In the genomic region with DNA sequence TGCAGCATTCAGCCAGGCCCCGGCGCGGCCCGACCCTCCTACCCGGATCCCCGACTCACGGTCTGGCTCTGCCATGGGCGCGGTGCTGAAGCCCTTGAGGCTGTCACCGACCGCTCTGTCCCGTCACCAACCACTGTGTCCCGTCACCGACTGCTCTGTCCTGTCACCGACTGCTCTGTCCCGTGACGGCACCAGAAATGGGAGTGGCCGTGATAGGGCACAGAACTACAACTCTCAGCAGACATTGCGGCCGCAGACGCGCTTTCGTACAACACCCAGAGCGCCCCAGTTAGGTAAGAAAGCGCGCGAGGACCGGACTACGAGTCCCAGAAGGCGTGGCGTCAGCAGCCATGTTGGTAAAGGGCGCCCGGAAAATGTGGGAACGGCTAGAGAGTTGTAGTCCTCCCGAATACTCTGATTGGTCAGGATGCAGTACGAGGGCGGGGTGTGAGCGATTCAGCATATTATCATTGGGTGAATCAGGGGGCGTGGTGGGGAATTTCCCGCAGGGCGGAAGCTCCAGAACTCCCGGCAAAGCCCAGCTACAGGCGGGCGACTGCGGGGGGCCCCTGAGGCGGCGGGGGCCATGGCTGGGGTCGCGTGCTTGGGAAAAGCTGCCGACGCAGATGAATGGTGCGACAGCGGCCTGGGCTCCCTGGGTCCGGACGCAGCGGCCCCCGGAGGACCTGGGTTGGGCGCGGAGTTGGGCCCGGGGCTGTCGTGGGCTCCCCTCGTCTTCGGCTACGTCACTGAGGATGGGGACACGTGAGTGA, we compare ENCODE assay signal across 8 cellular contexts. TPM values are rescaled to one million over a fixed set of nuclear protein-coding genes. Genes with fewer than 3 reads are reported as not detected.
A peak's percentile ranks its signal among the peaks of the same experiment; 100 is the strongest.
DNase-seq lines count a peak whose midpoint lies in the region; ATAC-seq, FAIRE-seq and TF ChIP-seq lines count a peak whose summit lies in the region.

Gene NFKBIB (plus strand): TSS at position 523 of the 773 bp plus-strand sequence. CDS start 64 bp downstream, at position 587.
Gene SIRT2 (minus strand): TSS at position 172 of the 773 bp plus-strand sequence. CDS start 97 bp downstream, at position 75.

- no peaks in the 10 kb centered on the region for H3K27me3 ChIP-seq in BE2C

- no peak for TF ChIP-seq CTCF in BE2C (IDR thresholded peaks at IDR 0.05; ENCODE audit: low read depth, low read length)

- DNase-seq in BE2C (peak; percentile 99), GM19240 (ENCODE audit: insufficient read length, low spot score) (peak; percentile 98), NCI-H526 (lab: John Stamatoyannopoulos, UW) (peak; percentile 99 to 100), kidney tubule cell (ENCODE audit: low spot score) (peak; percentile 100)
- peak; percentile 99 for DNase-seq in activated CD4-positive, alpha-beta T cell treated with anti-CD3 and anti-CD28 coated beads for 48 hours
- DNase-seq in stimulated activated CD4-positive, alpha-beta T cell treated with anti-CD3 and anti-CD28 coated beads, Interleukin-1b, Interleukin-23, amount 100 ng/mL, for 24 hours (ENCODE audit: low read depth in 4 of 4, low spot score in 1 of 4): peak; percentile 91 to 98 (median 96)

- peak; percentile 89 for ATAC-seq in HG03460 (IDR thresholded peaks at IDR 0.05; ENCODE audit: unreplicated experiment)

- no peaks in the 10 kb centered on the region; the same call in 1 of the 2 replicates for H3K9me3 ChIP-seq in BE2C

- peaks cover 4% of the 10 kb centered on the region; the same call in 1 of the 2 replicates for H3K4me1 ChIP-seq in BE2C

- FAIRE-seq in colon (lab: Jason Lieb, UNC): peak; percentile 86

- H3K36me3 ChIP-seq in BE2C: no peaks in the 10 kb centered on the region

- peak within 1 kb of the TSS; percentile 81 for H3K4me3 ChIP-seq in BE2C (ENCODE audit: low read depth, low read length)

RNA-seq across cellular contexts. Expression of gene NFKBIB, which starts in this region (rescaled TPM):
- polyA plus RNA-seq in BE2C (2012; ENCODE audit: insufficient read depth, insufficient read length, low read depth): 38.8 TPM

RNA-seq across cellular contexts. Expression of gene SIRT2, which starts in this region (rescaled TPM):
- polyA plus RNA-seq in BE2C (2012; ENCODE audit: insufficient read depth, insufficient read length, low read depth): 77.2 TPM

Comparison
In these comparisons a context has a peak if more than half of its experiments do, and no peak if none do; other contexts are left out.
1. Peak in every context shown above with its lines: DNase-seq, ATAC-seq and H3K4me3 ChIP-seq.